9 cellular contexts compared by ENCODE assay signal in genomic region chr9:93684806-93685553, GRCh38.
DNase-seq lines count a peak whose midpoint lies in the region; FAIRE-seq and TF ChIP-seq lines count a peak whose summit lies in the region.
"Had no signal": no experiment of that assay in that cellular context is flagged by ENCODE, and none has a peak within 500 bp of the region (broad histone marks: within the 10 kb centered on the region; RNA-seq: fewer than 3 reads in every experiment).

No MANE protein-coding gene starts in this region.

- H3K9me3 ChIP-seq in BLaER1 treated with 17β-estradiol and CSF1 and Interleukin-3, amounts not matched to agents 10 nM and 100 nM (replicated peaks in 1 of 11): peaks cover 18 to 34% (median 28%) of the 10 kb centered on the region in 11 experiments
- H3K9me3 ChIP-seq in H9 (ENCODE audit: control insufficient read depth, low read depth, low read length) (peaks cover 7% of the 10 kb centered on the region), WERI-Rb-1 (ENCODE audit: severe bottlenecking) (peaks cover 5% of the 10 kb centered on the region)

- H4K91ac ChIP-seq in H9 (ENCODE audit: insufficient read length, low read depth, low read length): no peak overlapping the region

- peaks cover 0 to 25% (median 0%) of the 10 kb centered on the region in 11 experiments; a peak in 6 of 22 replicates for H4K20me1 ChIP-seq in BLaER1 treated with 17β-estradiol and CSF1 and Interleukin-3, amounts not matched to agents 10 nM and 100 nM
- no peaks in the 10 kb centered on the region for H4K20me1 ChIP-seq in H9 (ENCODE audit: control insufficient read depth, insufficient read depth, insufficient read length)

- TF ChIP-seq POLR2A in H54 (IDR thresholded peaks at IDR 0.05; ENCODE audit: low read depth, low read length): no peak

- peak; percentile 32 for DNase-seq in H9
- DNase-seq in WERI-Rb-1: peak; percentile 67
- peak; percentile 35 for DNase-seq in left kidney (ENCODE audit: low read depth, low spot score)
- no peak for DNase-seq in activated T-cell treated with anti-CD3 and anti-CD28 coated beads, Interleukin-2, amount 50 U/mL, for 1 hour
- no peak for DNase-seq in NCI-H1694 treated with DMSO at 0.1 percent for 48 hours (lab: John Stamatoyannopoulos, UW)
- no peak for DNase-seq in hippocampal formation (lab: John Stamatoyannopoulos, UW)
- DNase-seq in H54 (ENCODE audit: insufficient read length, low spot score): no peak
- DNase-seq: NCI-H526 treated with DMSO at 0.1 percent for 48 hours had no signal

- no peak overlapping the region for H2BK20ac ChIP-seq in H9 (ENCODE audit: low read depth, low read length, poor library complexity, severe bottlenecking)

- no peak overlapping the region for H4K5ac ChIP-seq in H9 (ENCODE audit: insufficient read length, low read depth, low read length)

- peaks cover 6 to 12% of the 10 kb centered on the region in 2 experiments; a peak in 3 of 4 replicates for H3K4me1 Mint-ChIP-seq in H9

- H3K56ac ChIP-seq in H9 (ENCODE audit: insufficient read length, low read depth, low read length): no peak overlapping the region

- no peak overlapping the region for H3K4ac ChIP-seq in H9 (ENCODE audit: low read depth, low read length)

- H2BK120ac ChIP-seq in H9 (ENCODE audit: low read depth, low read length, poor library complexity, severe bottlenecking): no peak overlapping the region

- no peaks in the 10 kb centered on the region for H3K27me3 ChIP-seq in BLaER1 treated with 17β-estradiol and CSF1 and Interleukin-3, amounts not matched to agents 10 nM and 100 nM
- H3K27me3 ChIP-seq in H9 (ENCODE audit: insufficient read depth, low read length): no peaks in the 10 kb centered on the region
- no peaks in the 10 kb centered on the region for H3K27me3 ChIP-seq in WERI-Rb-1 (ENCODE audit: insufficient read depth, low read depth, severe bottlenecking)

- peak overlapping the region in 1 of 3 experiments; percentile 16; a peak in 2 of 7 replicates for H3K27ac Mint-ChIP-seq in H9

- no peaks in the 10 kb centered on the region for H3K79me2 ChIP-seq in H9 (ENCODE audit: insufficient read depth, low read length)

- H3K23ac ChIP-seq in H9 (ENCODE audit: insufficient read length, low read depth, low read length): no peak overlapping the region

- no peak overlapping the region for H2AFZ ChIP-seq in H9 (ENCODE audit: low read length)

- no peak overlapping the region for H2BK12ac ChIP-seq in H9 (ENCODE audit: insufficient read length, low read depth, low read length)

- peaks cover 0 to 12% (median 10%) of the 10 kb centered on the region in 10 experiments; a peak in 16 of 20 replicates for H3K4me1 ChIP-seq in BLaER1 treated with 17β-estradiol and CSF1 and Interleukin-3, amounts not matched to agents 10 nM and 100 nM
- H3K4me1 ChIP-seq in H9 (ENCODE audit: insufficient read depth, low read length): no peaks in the 10 kb centered on the region

- H2AK5ac ChIP-seq in H9 (ENCODE audit: insufficient read length, low read length): no peak overlapping the region

- FAIRE-seq in H54 (lab: Jason Lieb, UNC): no peak

- no peak overlapping the region for H2BK5ac ChIP-seq in H9 (ENCODE audit: insufficient read length, low read length)

- no peak overlapping the region for H4K8ac ChIP-seq in H9 (replicated peaks; ENCODE audit: insufficient read length, low read depth, low read length)

- H3K27me3 Mint-ChIP-seq in H9 (ENCODE audit: low read depth): no peaks in the 10 kb centered on the region; the same call in 1 of the 2 replicates

- H2BK15ac ChIP-seq in H9 (ENCODE audit: low read depth, low read length): no peak overlapping the region

- 0 out of 22 replicates have a peak overlapping the region, but pooled peaks of 1 of the 11 experiments have one; percentile 35 for H3K9ac ChIP-seq in BLaER1 treated with 17β-estradiol and CSF1 and Interleukin-3, amounts not matched to agents 10 nM and 100 nM
- H3K9ac ChIP-seq in H9 (ENCODE audit: extremely low read depth, insufficient read length, low read length): no peak overlapping the region

- no peak overlapping the region for H3K4me3 Mint-ChIP-seq in H9

- H3K27ac ChIP-seq in BLaER1 treated with 17β-estradiol and CSF1 and Interleukin-3, amounts not matched to agents 10 nM and 100 nM: no peak overlapping the region
- H3K27ac ChIP-seq in H9 (ENCODE audit: insufficient read length, low read depth, low read length) (no peak overlapping the region), WERI-Rb-1 (no peak overlapping the region)

- H3K14ac ChIP-seq in H9 (ENCODE audit: insufficient read depth, low read length): no peak overlapping the region

- no peaks in the 10 kb centered on the region for H3K23me2 ChIP-seq in H9 (ENCODE audit: insufficient read length, low read depth, low read length, poor library complexity, severe bottlenecking)

- peak overlapping the region; percentile 6 to 52 (median 27); a peak in 15 of 22 replicates for H3K4me2 ChIP-seq in BLaER1 treated with 17β-estradiol and CSF1 and Interleukin-3, amounts not matched to agents 10 nM and 100 nM
- H3K4me2 ChIP-seq in H9 (ENCODE audit: insufficient read depth, insufficient read length, low read length): no peak overlapping the region

- no peak overlapping the region for H3K4me3 ChIP-seq in BLaER1 treated with 17β-estradiol and CSF1 and Interleukin-3, amounts not matched to agents 10 nM and 100 nM
- no peak overlapping the region for H3K4me3 ChIP-seq in WERI-Rb-1 (ENCODE audit: low read depth, low read length)

- no peak overlapping the region for H3K18ac ChIP-seq in H9 (ENCODE audit: insufficient read length, low read depth, low read length)

- TF ChIP-seq CTCF in H9 (conservative IDR thresholded peaks at IDR 0.05) (peak; percentile 50), WERI-Rb-1 (IDR thresholded peaks at IDR 0.05; ENCODE audit: low read depth, low read length) (peak; percentile 59)

- whole genome bisulfite sequencing in H9 (ENCODE audit: extremely low coverage, insufficient read length, low lambda C conversion rate): no CpG with 5 or more reads among the region's 11 CpGs

- peaks cover 0 to 8% (median 0%) of the 10 kb centered on the region in 3 experiments; a peak in 3 of 7 replicates for H3K36me3 Mint-ChIP-seq in H9 (ENCODE audit: insufficient read depth in 1 of 3, low read depth in 3 of 3)

- H3K36me3 ChIP-seq in BLaER1 treated with 17β-estradiol and CSF1 and Interleukin-3, amounts not matched to agents 10 nM and 100 nM: 0 out of 22 replicates have a peak, but pooled peaks cover 0 to 2% (median 0%) of the 10 kb centered on the region in 11 experiments
- H3K36me3 ChIP-seq in WERI-Rb-1: no peaks in the 10 kb centered on the region

- H3K9me3 Mint-ChIP-seq in H9: peaks cover 19 to 22% of the 10 kb centered on the region in 2 experiments

- H3K79me1 ChIP-seq in H9 (ENCODE audit: insufficient read depth, low read depth, low read length, poor library complexity, severe bottlenecking): no peaks in the 10 kb centered on the region

- H3T11ph ChIP-seq in H9 (ENCODE audit: low read length): no peak overlapping the region

Comparison
In these comparisons a context has a peak if more than half of its experiments do, and no peak if none do; other contexts are left out.
1. DNase-seq: peak in H9 (single experiment), WERI-Rb-1 (single experiment) and left kidney (single experiment); none in activated T-cell treated with anti-CD3 and anti-CD28 coated beads, Interleukin-2, amount 50 U/mL, for 1 hour (single experiment), NCI-H1694 treated with DMSO at 0.1 percent for 48 hours (single experiment), hippocampal formation (0 of 2) and H54 (single experiment).